ENCODE assay signal across 12 cellular contexts in the genomic region with DNA sequence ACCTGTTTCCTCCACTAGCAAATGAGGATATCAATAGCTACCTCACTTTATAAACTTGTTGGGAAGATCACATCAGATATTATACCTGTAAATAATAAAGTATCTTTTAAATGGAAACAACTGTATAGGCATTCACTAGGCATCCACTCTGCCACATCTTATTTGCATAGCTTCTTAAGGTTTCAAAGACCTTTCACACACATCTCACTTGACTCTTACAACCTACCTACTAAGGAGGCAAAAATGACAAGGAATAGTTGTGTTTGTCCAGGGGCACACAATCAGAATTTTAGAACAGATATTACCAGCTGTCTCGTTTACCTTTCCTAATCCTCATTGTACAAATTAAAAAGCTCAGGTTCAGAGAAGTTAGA. TPM values are rescaled to one million over a fixed set of nuclear protein-coding genes. Genes with fewer than 3 reads are reported as not detected.
DNase-seq lines count a peak whose midpoint lies in the region; ATAC-seq lines count a peak whose summit lies in the region.
"Had no signal": no experiment of that assay in that cellular context is flagged by ENCODE, and none has a peak within 500 bp of the region (broad histone marks: within the 10 kb centered on the region; RNA-seq: fewer than 3 reads in every experiment).

No MANE protein-coding gene starts in this region.

- H3K4me1 Mint-ChIP-seq in activated naive CD4-positive, alpha-beta T cell treated with anti-CD3 and anti-CD28 coated beads for 36 hours (ENCODE audit: low read depth) = peaks cover 77% of the 10 kb centered on the region
- H3K4me1 Mint-ChIP-seq in stimulated activated effector memory CD8-positive, alpha-beta T cell treated with anti-CD3 and anti-CD28 coated beads, Interleukin-12 subunit alpha, Interleukin-12 subunit beta, amount 100 ng/mL, for 72 hours = peaks cover 44% of the 10 kb centered on the region
- H3K4me1 Mint-ChIP-seq: brain had no signal

- intact Hi-C loops in activated naive CD4-positive, alpha-beta T cell treated with anti-CD3 and anti-CD28 coated beads for 36 hours (cut with micrococcal nuclease) = loop anchor here (1.0 to 5.0 kb wide), 2 partner anchors 9 to 220 kb away; no protein-coding TSS in a partner anchor
- intact Hi-C loops in Right ventricle myocardium superior (cut with DNase I) = no loop called here
- intact Hi-C loops in head of caudate nucleus (cut with DNase I) = no loop called here

- DNase-seq in activated naive CD4-positive, alpha-beta T cell treated with anti-CD3 and anti-CD28 coated beads for 36 hours = no peak
- DNase-seq in activated naive CD4-positive, alpha-beta T cell treated with Interleukin-2 at 50 U/mL for 16 hours = no peak
- DNase-seq in NAMALWA (ENCODE audit: low spot score) (peak; percentile 67), Right ventricle myocardium superior (no peak), ecto neural progenitor cell (ENCODE audit: low spot score) (no peak), head of caudate nucleus (no peak)
- DNase-seq in stimulated activated effector memory CD8-positive, alpha-beta T cell treated with anti-CD3 and anti-CD28 coated beads, Interleukin-12 subunit alpha, Interleukin-12 subunit beta, amount 100 ng/mL, for 72 hours (ENCODE audit: low spot score in 2 of 2) = no peak
- DNase-seq: mesendoderm; psoas muscle; stimulated activated CD4-positive, alpha-beta T cell treated with anti-CD3 and anti-CD28 coated beads, Interleukin-4, amount 100 ng/mL, for 24 hours had no signal

- CTCF ChIA-PET in activated naive CD4-positive, alpha-beta T cell treated with anti-CD3 and anti-CD28 coated beads for 36 hours (lab: Charles Lee) = interaction anchor here (0.7 to 4.8 kb wide), 15 partner anchors 9 to 157 kb away, joined by 3 to 26 read pairs (median 3); a partner anchor contains a TSS

- no peaks in the 10 kb centered on the region for H3K36me3 Mint-ChIP-seq in activated naive CD4-positive, alpha-beta T cell treated with anti-CD3 and anti-CD28 coated beads for 36 hours (ENCODE audit: low read depth)
- H3K36me3 Mint-ChIP-seq in stimulated activated effector memory CD8-positive, alpha-beta T cell treated with anti-CD3 and anti-CD28 coated beads, Interleukin-12 subunit alpha, Interleukin-12 subunit beta, amount 100 ng/mL, for 72 hours = peaks cover 5% of the 10 kb centered on the region
- H3K36me3 Mint-ChIP-seq: brain had no signal

- H3K27me3 Mint-ChIP-seq in activated naive CD4-positive, alpha-beta T cell treated with anti-CD3 and anti-CD28 coated beads for 36 hours (ENCODE audit: low read depth) = no peaks in the 10 kb centered on the region

- ATAC-seq in GM21619 (IDR thresholded peaks at IDR 0.05; ENCODE audit: unreplicated experiment) (peak; percentile 13), Right ventricle myocardium superior (ENCODE audit: poor library complexity) (no peak)
- no peak for ATAC-seq in stimulated activated effector memory CD8-positive, alpha-beta T cell treated with anti-CD3 and anti-CD28 coated beads, Interleukin-12 subunit alpha, Interleukin-12 subunit beta, amount 100 ng/mL, for 72 hours
- ATAC-seq: psoas muscle had no signal

- peak overlapping the region; percentile 93 for H3K27ac Mint-ChIP-seq in activated naive CD4-positive, alpha-beta T cell treated with anti-CD3 and anti-CD28 coated beads for 36 hours
- H3K27ac Mint-ChIP-seq in stimulated activated effector memory CD8-positive, alpha-beta T cell treated with anti-CD3 and anti-CD28 coated beads, Interleukin-12 subunit alpha, Interleukin-12 subunit beta, amount 100 ng/mL, for 72 hours = peak overlapping the region; percentile 63
- H3K27ac Mint-ChIP-seq: brain had no signal

- peak overlapping the region; percentile 56 for H3K4me3 Mint-ChIP-seq in activated naive CD4-positive, alpha-beta T cell treated with anti-CD3 and anti-CD28 coated beads for 36 hours
- peak overlapping the region; percentile 28 for H3K4me3 Mint-ChIP-seq in stimulated activated effector memory CD8-positive, alpha-beta T cell treated with anti-CD3 and anti-CD28 coated beads, Interleukin-12 subunit alpha, Interleukin-12 subunit beta, amount 100 ng/mL, for 72 hours
- H3K4me3 Mint-ChIP-seq: brain had no signal

- H3K9me3 Mint-ChIP-seq in activated naive CD4-positive, alpha-beta T cell treated with anti-CD3 and anti-CD28 coated beads for 36 hours = no peaks in the 10 kb centered on the region
- no peaks in the 10 kb centered on the region for H3K9me3 Mint-ChIP-seq in stimulated activated effector memory CD8-positive, alpha-beta T cell treated with anti-CD3 and anti-CD28 coated beads, Interleukin-12 subunit alpha, Interleukin-12 subunit beta, amount 100 ng/mL, for 72 hours
- H3K9me3 Mint-ChIP-seq: brain had no signal

RNA-seq across cellular contexts. Expression of a gene that starts 51.5 kb away (rescaled TPM):
- total RNA-seq in activated naive CD4-positive, alpha-beta T cell treated with anti-CD3 and anti-CD28 coated beads for 36 hours = under 1 TPM in 1 of 2 experiments, not detected in 1; 0.27 TPM
- total RNA-seq in Right ventricle myocardium superior = 1.9 TPM
